In the genomic region with DNA sequence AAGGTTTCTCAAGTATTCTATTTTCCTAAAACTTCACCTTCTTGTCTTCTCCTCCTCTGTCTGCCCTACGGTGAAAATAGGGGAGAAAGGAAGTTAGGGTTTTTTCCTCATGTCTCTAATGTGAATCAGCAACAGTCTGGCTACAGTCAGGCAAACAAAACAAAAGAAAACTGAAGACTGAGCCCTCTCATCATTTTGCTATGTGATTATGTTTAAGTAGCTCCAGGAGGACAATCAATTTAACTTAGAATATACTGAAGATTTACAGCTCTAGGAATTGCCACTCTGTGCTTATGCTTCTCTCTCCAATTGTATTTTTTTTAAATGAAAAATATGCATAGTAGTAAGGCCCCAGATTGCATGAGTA, we compare ENCODE assay signal across 16 cellular contexts.
DNase-seq lines count a peak whose midpoint lies in the region; ATAC-seq lines count a peak whose summit lies in the region.
"Had no signal": no experiment of that assay in that cellular context is flagged by ENCODE, and none has a peak within 500 bp of the region (broad histone marks: within the 10 kb centered on the region; RNA-seq: fewer than 3 reads in every experiment).

No MANE protein-coding gene starts in this region.

- no peak for ATAC-seq in GM19035 (IDR thresholded peaks at IDR 0.05; ENCODE audit: unreplicated experiment)

- H3K4me3 ChIP-seq in ACC112 (ENCODE audit: low read depth, low read length) (peak overlapping the region; percentile 53; the same call in 1 of the 2 replicates), adipocyte (ENCODE audit: low read length) (no peak overlapping the region), iPS-18a (ENCODE audit: low read length) (no peak overlapping the region)
- H3K4me3 ChIP-seq: left ventricle myocardium inferior had no signal

- H3K27ac ChIP-seq in ACC112 (ENCODE audit: low read depth, low read length), result peak overlapping the region; percentile 75
- H3K27ac ChIP-seq in iPS-18a (ENCODE audit: low read length), result peak overlapping the region; percentile 2
- H3K27ac ChIP-seq: left ventricle myocardium inferior, neutrophil had no signal

- peak overlapping the region; percentile 73 for H2AFZ ChIP-seq in ACC112 (ENCODE audit: low read length, unreplicated experiment)

- H3K9me3 ChIP-seq in adipocyte (ENCODE audit: control insufficient read depth, low read length) (no peaks in the 10 kb centered on the region), iPS-18a (ENCODE audit: control insufficient read depth, low read depth, low read length) (no peaks in the 10 kb centered on the region)
- H3K9me3 ChIP-seq: left ventricle myocardium inferior, neutrophil had no signal

- no peaks in the 10 kb centered on the region for H3K36me3 ChIP-seq in ACC112 (ENCODE audit: insufficient read depth, low read length)
- H3K36me3 ChIP-seq in adipocyte (ENCODE audit: control insufficient read depth, insufficient read depth, low read length, severe bottlenecking), result no peaks in the 10 kb centered on the region
- H3K36me3 ChIP-seq in iPS-18a (ENCODE audit: control insufficient read depth, low read depth, low read length), result no peaks in the 10 kb centered on the region
- H3K36me3 ChIP-seq: left ventricle myocardium inferior, neutrophil had no signal

- peak; percentile 68 for DNase-seq in HCEC 1CT
- peak; percentile 71 for DNase-seq in adipocyte (ENCODE audit: low read depth)
- DNase-seq in GOT3 (lab: John Stamatoyannopoulos, UW), result no peak
- no peak for DNase-seq in NCI-H1092 treated with DMSO at 0.1 percent for 48 hours (lab: John Stamatoyannopoulos, UW)
- no peak for DNase-seq in NK-92 (lab: John Stamatoyannopoulos, UW; ENCODE audit: unreplicated experiment)
- DNase-seq: activated naive CD4-positive, alpha-beta T cell treated with anti-CD3 and anti-CD28 coated beads, Interleukin-2, amount 10 ng/mL, durations not matched to agents 7 days and 5 days; AML-193; cortex of kidney; glutamatergic neuron; left ventricle myocardium inferior; NCI-H2227 treated with DMSO at 0.1 percent for 48 hours; RPMI8226 had no signal

- H3K9ac ChIP-seq in adipocyte (ENCODE audit: low read length) (no peak overlapping the region), iPS-18a (ENCODE audit: low read length) (no peak overlapping the region)

- H3K79me2 ChIP-seq in ACC112 (ENCODE audit: control insufficient read depth, insufficient read depth, low read length, unreplicated experiment), result no peaks in the 10 kb centered on the region

- H3K27me3 ChIP-seq in ACC112 (ENCODE audit: insufficient read depth, low read length), result no peaks in the 10 kb centered on the region
- H3K27me3 ChIP-seq in adipocyte (replicated peaks; ENCODE audit: control insufficient read depth, insufficient read depth, low read length), result no peaks in the 10 kb centered on the region
- no peaks in the 10 kb centered on the region for H3K27me3 ChIP-seq in iPS-18a (ENCODE audit: control insufficient read depth, insufficient read depth, low read length)
- H3K27me3 ChIP-seq: neutrophil had no signal

- H3K4me1 ChIP-seq in ACC112 (ENCODE audit: control insufficient read depth, insufficient read depth, low read length, unreplicated experiment), result peaks cover 51% of the 10 kb centered on the region
- no peaks in the 10 kb centered on the region for H3K4me1 ChIP-seq in adipocyte (ENCODE audit: control insufficient read depth, insufficient read depth, low read length)
- peaks cover 32% of the 10 kb centered on the region for H3K4me1 ChIP-seq in iPS-18a (ENCODE audit: control insufficient read depth, low read depth, low read length)
- H3K4me1 ChIP-seq: left ventricle myocardium inferior had no signal

Comparison
In these comparisons a context has a peak if more than half of its experiments do, and no peak if none do; other contexts are left out.
1. DNase-seq: peak in HCEC 1CT (single experiment) and adipocyte (single experiment); none in GOT3 (single experiment), NCI-H1092 treated with DMSO at 0.1 percent for 48 hours (single experiment) and NK-92 (single experiment).